In genomic region chr18:10321987-10322386, GRCh38 we compare ENCODE assay signal across 24 cellular contexts.
DNase-seq lines count a peak whose midpoint lies in the region; ATAC-seq and TF ChIP-seq lines count a peak whose summit lies in the region.
"Had no signal": no experiment of that assay in that cellular context is flagged by ENCODE, and none has a peak within 500 bp of the region (broad histone marks: within the 10 kb centered on the region; RNA-seq: fewer than 3 reads in every experiment).

No MANE protein-coding gene starts in this region.

- TF ChIP-seq CTCF in GM23338 (conservative IDR thresholded peaks at IDR 0.05; ENCODE audit: low read depth in 2 of 2) (no peak), MM.1S (IDR thresholded peaks at IDR 0.05; ENCODE audit: low read length) (no peak), type B pancreatic cell (conservative IDR thresholded peaks at IDR 0.05) (no peak)

- H4K20me1 ChIP-seq in GM23338 (replicated peaks; ENCODE audit: insufficient read depth) (no peaks in the 10 kb centered on the region), MM.1S (ENCODE audit: insufficient read depth, low read length) (no peaks in the 10 kb centered on the region)

- H3K36me3 Mint-ChIP-seq in GM23338 (ENCODE audit: low read depth) (peaks cover 8% of the 10 kb centered on the region), type B pancreatic cell (peaks cover 7% of the 10 kb centered on the region)
- no peaks in the 10 kb centered on the region for H3K36me3 Mint-ChIP-seq in activated naive CD4-positive, alpha-beta T cell treated with anti-CD3 and anti-CD28 coated beads, Interleukin-2, amount 50 U/mL, for 72 hours
- H3K36me3 Mint-ChIP-seq: CD4-positive, CD25-positive, alpha-beta regulatory T cell; T-cell had no signal

- H3K27me3 ChIP-seq in GM23338 (ENCODE audit: insufficient read depth) (no peaks in the 10 kb centered on the region), MM.1S (replicated peaks; ENCODE audit: insufficient read depth, low read length) (no peaks in the 10 kb centered on the region)
- H3K27me3 ChIP-seq: SJCRH30 had no signal

- peak overlapping the region; percentile 51; the same call in 1 of the 2 replicates for H3K27ac Mint-ChIP-seq in GM23338
- no peak overlapping the region for H3K27ac Mint-ChIP-seq in type B pancreatic cell
- H3K27ac Mint-ChIP-seq in activated naive CD4-positive, alpha-beta T cell treated with anti-CD3 and anti-CD28 coated beads, Interleukin-2, amount 50 U/mL, for 72 hours, result no peak overlapping the region
- H3K27ac Mint-ChIP-seq: B cell, T-cell had no signal

- H2AFZ ChIP-seq in GM23338 (no peak overlapping the region), MM.1S (ENCODE audit: low read length) (0 out of 2 replicates have a peak overlapping the region, but pooled peaks have one; percentile 12)

- no peaks in the 10 kb centered on the region for H3K9me3 ChIP-seq in MM.1S (replicated peaks; ENCODE audit: insufficient read depth, low read length)
- H3K9me3 ChIP-seq: SJCRH30 had no signal

- H3F3A ChIP-seq in GM23338 (replicated peaks; ENCODE audit: low read depth) (no peaks in the 10 kb centered on the region), MM.1S (ENCODE audit: insufficient read depth, low read length) (peaks cover 7% of the 10 kb centered on the region; the same call in 1 of the 2 replicates)

- H3K4me3 Mint-ChIP-seq in GM23338, result no peak overlapping the region
- H3K4me3 Mint-ChIP-seq in type B pancreatic cell, result peak overlapping the region; percentile 27
- H3K4me3 Mint-ChIP-seq: B cell; CD4-positive, CD25-positive, alpha-beta regulatory T cell; T-cell had no signal

- H3K27me3 Mint-ChIP-seq in GM23338 (ENCODE audit: insufficient read depth, low read depth, poor library complexity) (peaks cover 7% of the 10 kb centered on the region), type B pancreatic cell (peaks cover 5% of the 10 kb centered on the region)
- H3K27me3 Mint-ChIP-seq: CD4-positive, CD25-positive, alpha-beta regulatory T cell; T-cell had no signal

- H3K79me2 ChIP-seq in GM23338 (replicated peaks; ENCODE audit: insufficient read depth) (no peaks in the 10 kb centered on the region), MM.1S (ENCODE audit: low read length) (no peaks in the 10 kb centered on the region)

- peaks cover 10% of the 10 kb centered on the region for H3K9me3 Mint-ChIP-seq in GM23338
- no peaks in the 10 kb centered on the region for H3K9me3 Mint-ChIP-seq in type B pancreatic cell
- H3K9me3 Mint-ChIP-seq in activated naive CD4-positive, alpha-beta T cell treated with anti-CD3 and anti-CD28 coated beads, Interleukin-2, amount 50 U/mL, for 72 hours, result no peaks in the 10 kb centered on the region
- H3K9me3 Mint-ChIP-seq: T-cell had no signal

- H3K4me1 ChIP-seq in GM23338 (ENCODE audit: insufficient read depth), result no peaks in the 10 kb centered on the region
- H3K4me1 ChIP-seq in MM.1S (ENCODE audit: low read length), result peaks cover 12% of the 10 kb centered on the region
- H3K4me1 ChIP-seq: SJCRH30 had no signal

- ATAC-seq in GM23338, result no peak
- ATAC-seq in activated naive CD4-positive, alpha-beta T cell treated with anti-CD3 and anti-CD28 coated beads, Interleukin-2, amount 50 U/mL, for 72 hours, result no peak
- ATAC-seq: HepG2, K562, PC-3, Right ventricle myocardium inferior, T-cell had no signal

- H3K9me2 ChIP-seq in GM23338 (ENCODE audit: insufficient read depth) (no peaks in the 10 kb centered on the region), MM.1S (replicated peaks; ENCODE audit: insufficient read depth, low read length) (no peaks in the 10 kb centered on the region)

- H3K4me2 ChIP-seq in GM23338, result no peak overlapping the region
- peak overlapping the region; percentile 43 for H3K4me2 ChIP-seq in MM.1S (ENCODE audit: low read depth, low read length)

- H3K27ac ChIP-seq in GM23338 (ENCODE audit: low read depth) (no peak overlapping the region), MM.1S (ENCODE audit: low read length) (peak overlapping the region; percentile 35; the same call in 1 of the 2 replicates)
- H3K27ac ChIP-seq: SJCRH30 had no signal

- H3K4me1 Mint-ChIP-seq in GM23338, result peaks cover 19% of the 10 kb centered on the region
- H3K4me1 Mint-ChIP-seq in type B pancreatic cell (ENCODE audit: unreplicated experiment), result peaks cover 24% of the 10 kb centered on the region
- H3K4me1 Mint-ChIP-seq: CD4-positive, CD25-positive, alpha-beta regulatory T cell had no signal

- H3K4me3 ChIP-seq in GM23338, result no peak overlapping the region
- H3K4me3 ChIP-seq in MM.1S (ENCODE audit: low read length), result no peak overlapping the region
- H3K4me3 ChIP-seq: K562, SJCRH30 had no signal

- no peak overlapping the region for H3K9ac ChIP-seq in MM.1S (ENCODE audit: low read length)

- no peak for DNase-seq in GM23338 (ENCODE audit: low spot score)
- DNase-seq in MM.1S, result peak; percentile 36
- peak; percentile 15 for DNase-seq in ecto neural progenitor cell (ENCODE audit: low spot score)
- no peak for DNase-seq in type B pancreatic cell (ENCODE audit: extremely low spot score, unreplicated experiment)
- DNase-seq in activated naive CD4-positive, alpha-beta T cell treated with anti-CD3 and anti-CD28 coated beads, Interleukin-2, amount 50 U/mL, for 72 hours (ENCODE audit: low spot score in 2 of 2), result no peak
- DNase-seq in NCI-H1105 (lab: John Stamatoyannopoulos, UW), result no peak
- no peak for DNase-seq in A172 (ENCODE audit: low spot score)
- DNase-seq: CD4-positive, CD25-positive, alpha-beta regulatory T cell; DMS153; H7; NCI-H1048; NCI-H1436; NCI-H187; NCI-H2081 treated with DMSO at 0.1 percent for 48 hours; NCI-H2171 treated with DMSO at 0.1 percent for 48 hours; NCI-H345; NCI-H510A treated with DMSO at 0.1 percent for 48 hours; PC-3; SJCRH30; T-cell had no signal

- H3K36me3 ChIP-seq in GM23338 (ENCODE audit: insufficient read depth) (no peaks in the 10 kb centered on the region), MM.1S (replicated peaks; ENCODE audit: insufficient read depth, low read length) (no peaks in the 10 kb centered on the region)
- H3K36me3 ChIP-seq: SJCRH30 had no signal

TF ChIP-seq in GM23338, 12 proteins besides CTCF, POLR2A, EP300 and RAD21 (continues in another document):
- no peak for TF ChIP-seq NANOG (IDR thresholded peaks at IDR 0.05; ENCODE audit: borderline replicate concordance)
- no peak for TF ChIP-seq POLR2AphosphoS5 (IDR thresholded peaks at IDR 0.05; ENCODE audit: low read depth)
- TF ChIP-seq, protein P1, sequence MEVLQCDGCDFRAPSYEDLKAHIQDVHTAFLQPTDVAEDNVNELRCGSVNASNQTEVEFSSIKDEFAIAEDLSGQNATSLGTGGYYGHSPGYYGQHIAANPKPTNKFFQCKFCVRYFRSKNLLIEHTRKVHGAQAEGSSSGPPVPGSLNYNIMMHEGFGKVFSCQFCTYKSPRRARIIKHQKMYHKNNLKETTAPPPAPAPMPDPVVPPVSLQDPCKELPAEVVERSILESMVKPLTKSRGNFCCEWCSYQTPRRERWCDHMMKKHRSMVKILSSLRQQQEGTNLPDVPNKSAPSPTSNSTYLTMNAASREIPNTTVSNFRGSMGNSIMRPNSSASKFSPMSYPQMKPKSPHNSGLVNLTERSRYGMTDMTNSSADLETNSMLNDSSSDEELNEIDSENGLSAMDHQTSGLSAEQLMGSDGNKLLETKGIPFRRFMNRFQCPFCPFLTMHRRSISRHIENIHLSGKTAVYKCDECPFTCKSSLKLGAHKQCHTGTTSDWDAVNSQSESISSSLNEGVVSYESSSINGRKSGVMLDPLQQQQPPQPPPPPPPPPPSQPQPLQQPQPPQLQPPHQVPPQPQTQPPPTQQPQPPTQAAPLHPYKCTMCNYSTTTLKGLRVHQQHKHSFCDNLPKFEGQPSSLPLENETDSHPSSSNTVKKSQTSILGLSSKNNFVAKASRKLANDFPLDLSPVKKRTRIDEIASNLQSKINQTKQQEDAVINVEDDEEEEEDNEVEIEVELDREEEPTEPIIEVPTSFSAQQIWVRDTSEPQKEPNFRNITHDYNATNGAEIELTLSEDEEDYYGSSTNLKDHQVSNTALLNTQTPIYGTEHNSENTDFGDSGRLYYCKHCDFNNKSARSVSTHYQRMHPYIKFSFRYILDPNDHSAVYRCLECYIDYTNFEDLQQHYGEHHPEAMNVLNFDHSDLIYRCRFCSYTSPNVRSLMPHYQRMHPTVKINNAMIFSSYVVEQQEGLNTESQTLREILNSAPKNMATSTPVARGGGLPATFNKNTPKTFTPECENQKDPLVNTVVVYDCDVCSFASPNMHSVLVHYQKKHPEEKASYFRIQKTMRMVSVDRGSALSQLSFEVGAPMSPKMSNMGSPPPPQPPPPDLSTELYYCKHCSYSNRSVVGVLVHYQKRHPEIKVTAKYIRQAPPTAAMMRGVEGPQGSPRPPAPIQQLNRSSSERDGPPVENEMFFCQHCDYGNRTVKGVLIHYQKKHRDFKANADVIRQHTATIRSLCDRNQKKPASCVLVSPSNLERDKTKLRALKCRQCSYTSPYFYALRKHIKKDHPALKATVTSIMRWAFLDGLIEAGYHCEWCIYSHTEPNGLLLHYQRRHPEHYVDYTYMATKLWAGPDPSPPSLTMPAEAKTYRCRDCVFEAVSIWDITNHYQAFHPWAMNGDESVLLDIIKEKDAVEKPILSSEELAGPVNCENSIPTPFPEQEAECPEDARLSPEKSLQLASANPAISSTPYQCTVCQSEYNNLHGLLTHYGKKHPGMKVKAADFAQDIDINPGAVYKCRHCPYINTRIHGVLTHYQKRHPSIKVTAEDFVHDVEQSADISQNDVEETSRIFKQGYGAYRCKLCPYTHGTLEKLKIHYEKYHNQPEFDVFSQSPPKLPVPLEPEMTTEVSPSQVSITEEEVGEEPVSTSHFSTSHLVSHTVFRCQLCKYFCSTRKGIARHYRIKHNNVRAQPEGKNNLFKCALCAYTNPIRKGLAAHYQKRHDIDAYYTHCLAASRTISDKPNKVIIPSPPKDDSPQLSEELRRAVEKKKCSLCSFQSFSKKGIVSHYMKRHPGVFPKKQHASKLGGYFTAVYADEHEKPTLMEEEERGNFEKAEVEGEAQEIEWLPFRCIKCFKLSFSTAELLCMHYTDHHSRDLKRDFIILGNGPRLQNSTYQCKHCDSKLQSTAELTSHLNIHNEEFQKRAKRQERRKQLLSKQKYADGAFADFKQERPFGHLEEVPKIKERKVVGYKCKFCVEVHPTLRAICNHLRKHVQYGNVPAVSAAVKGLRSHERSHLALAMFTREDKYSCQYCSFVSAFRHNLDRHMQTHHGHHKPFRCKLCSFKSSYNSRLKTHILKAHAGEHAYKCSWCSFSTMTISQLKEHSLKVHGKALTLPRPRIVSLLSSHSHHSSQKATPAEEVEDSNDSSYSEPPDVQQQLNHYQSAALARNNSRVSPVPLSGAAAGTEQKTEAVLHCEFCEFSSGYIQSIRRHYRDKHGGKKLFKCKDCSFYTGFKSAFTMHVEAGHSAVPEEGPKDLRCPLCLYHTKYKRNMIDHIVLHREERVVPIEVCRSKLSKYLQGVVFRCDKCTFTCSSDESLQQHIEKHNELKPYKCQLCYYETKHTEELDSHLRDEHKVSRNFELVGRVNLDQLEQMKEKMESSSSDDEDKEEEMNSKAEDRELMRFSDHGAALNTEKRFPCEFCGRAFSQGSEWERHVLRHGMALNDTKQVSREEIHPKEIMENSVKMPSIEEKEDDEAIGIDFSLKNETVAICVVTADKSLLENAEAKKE (CRISPR knock-in tag; IDR thresholded peaks at IDR 0.05), result no peak

Comparison
In these comparisons a context has a peak if more than half of its experiments do, and no peak if none do; other contexts are left out.
1. DNase-seq: peak in MM.1S (single experiment) and ecto neural progenitor cell (single experiment); none in GM23338 (single experiment), type B pancreatic cell (single experiment), activated naive CD4-positive, alpha-beta T cell treated with anti-CD3 and anti-CD28 coated beads, Interleukin-2, amount 50 U/mL, for 72 hours (0 of 2), NCI-H1105 (single experiment) and A172 (single experiment).